10 cellular contexts compared by ENCODE assay signal in genomic region chr6:149852180-149852579, GRCh38. TPM values are rescaled to one million over a fixed set of nuclear protein-coding genes. Genes with fewer than 3 reads are reported as not detected.
A peak's percentile ranks its signal among the peaks of the same experiment; 100 is the strongest.
DNase-seq lines count a peak whose midpoint lies in the region; ATAC-seq, FAIRE-seq and TF ChIP-seq lines count a peak whose summit lies in the region.
"Had no signal": no experiment of that assay in that cellular context is flagged by ENCODE, and none has a peak within 500 bp of the region (broad histone marks: within the 10 kb centered on the region; RNA-seq: fewer than 3 reads in every experiment).

No MANE protein-coding gene starts in this region.

- H3K79me2 ChIP-seq in astrocyte (ENCODE audit: insufficient read depth, low read length) = peaks cover 23% of the 10 kb centered on the region

- FAIRE-seq in astrocyte (lab: Jason Lieb, UNC) = no peak
- FAIRE-seq: H1 had no signal

- H3K4me3 ChIP-seq in astrocyte (ENCODE audit: insufficient read depth, low read depth, low read length) = no peak overlapping the region

- peak overlapping the region; percentile 44 for H3K27ac ChIP-seq in astrocyte (ENCODE audit: low read depth, low read length)

- no peak for TF ChIP-seq CTCF in GM13976 (IDR thresholded peaks at IDR 0.05; ENCODE audit: borderline replicate concordance, control extremely low read depth, extremely low read depth, insufficient read depth, missing control alignments)
- no peak for TF ChIP-seq CTCF in astrocyte (IDR thresholded peaks at IDR 0.05; ENCODE audit: insufficient read depth, low read depth, low read length)

- H3K27me3 Mint-ChIP-seq in astrocyte (ENCODE audit: low read depth, unreplicated experiment) = no peaks in the 10 kb centered on the region
- peaks cover 17 to 32% of the 10 kb centered on the region in 2 donors for H3K27me3 Mint-ChIP-seq in natural killer cell treated with Interleukin-12 subunit alpha and Interleukin-12 subunit beta and Interleukin-15 and Interleukin-18, amount 100 ng/mL, for 72 hours

- H3K36me3 Mint-ChIP-seq in astrocyte (ENCODE audit: low read depth, unreplicated experiment) = no peaks in the 10 kb centered on the region
- H3K36me3 Mint-ChIP-seq in natural killer cell treated with Interleukin-12 subunit alpha and Interleukin-12 subunit beta and Interleukin-15 and Interleukin-18, amount 100 ng/mL, for 72 hours = no peaks in the 10 kb centered on the region
- H3K36me3 Mint-ChIP-seq: T-cell had no signal

- H3K4me1 ChIP-seq in astrocyte (ENCODE audit: insufficient read depth, low read length) = peaks cover 51% of the 10 kb centered on the region

- H4K20me1 ChIP-seq in astrocyte (ENCODE audit: insufficient read depth, low read length) = no peaks in the 10 kb centered on the region

- peaks cover 51% of the 10 kb centered on the region for H3K4me1 Mint-ChIP-seq in astrocyte (ENCODE audit: low read depth, unreplicated experiment)
- peaks cover 17% of the 10 kb centered on the region in 2 donors for H3K4me1 Mint-ChIP-seq in natural killer cell treated with Interleukin-12 subunit alpha and Interleukin-12 subunit beta and Interleukin-15 and Interleukin-18, amount 100 ng/mL, for 72 hours (ENCODE audit: low read depth in 2 of 2)

- H3K36me3 ChIP-seq in astrocyte (ENCODE audit: insufficient read depth, low read length) = no peaks in the 10 kb centered on the region

- ATAC-seq in natural killer cell treated with Interleukin-12 subunit alpha and Interleukin-12 subunit beta and Interleukin-15 and Interleukin-18, amount 100 ng/mL, for 72 hours = peak; percentile 50 to 76
- ATAC-seq in sciatic nerve = no peak
- ATAC-seq in HG03045 (IDR thresholded peaks at IDR 0.05; ENCODE audit: unreplicated experiment) = no peak

- peak overlapping the region; percentile 5 for H3K9ac ChIP-seq in astrocyte (ENCODE audit: low read length)

- DNase-seq in GM13976 (ENCODE audit: low spot score) (peak; percentile 30), HT1080 (ENCODE audit: low read depth) (peak; percentile 87), astrocyte (ENCODE audit: low read depth) (peak; percentile 76), RKO (ENCODE audit: low spot score) (no peak), GOT3 (lab: John Stamatoyannopoulos, UW) (no peak), sciatic nerve (ENCODE audit: low spot score) (no peak)
- DNase-seq in natural killer cell treated with Interleukin-12 subunit alpha and Interleukin-12 subunit beta and Interleukin-15 and Interleukin-18, amount 100 ng/mL, for 72 hours (ENCODE audit: low spot score) = no peak
- DNase-seq: T-cell had no signal

- no peaks in the 10 kb centered on the region for H3K27me3 ChIP-seq in astrocyte (ENCODE audit: insufficient read depth, low read length)

- no peak overlapping the region for H3K4me3 Mint-ChIP-seq in astrocyte (ENCODE audit: unreplicated experiment)
- peak overlapping the region; percentile 27 for H3K4me3 Mint-ChIP-seq in natural killer cell treated with Interleukin-12 subunit alpha and Interleukin-12 subunit beta and Interleukin-15 and Interleukin-18, amount 100 ng/mL, for 72 hours
- H3K4me3 Mint-ChIP-seq: T-cell had no signal

- in situ Hi-C loops in GM13976 (cut with MboI; ENCODE audit: low sequenced_read_pairs, unreplicated experiment) = no loop called here

- H2AFZ ChIP-seq in astrocyte (ENCODE audit: low read depth, low read length) = no peak overlapping the region

- H3K27ac Mint-ChIP-seq in astrocyte (ENCODE audit: unreplicated experiment) = no peak overlapping the region
- H3K27ac Mint-ChIP-seq in natural killer cell treated with Interleukin-12 subunit alpha and Interleukin-12 subunit beta and Interleukin-15 and Interleukin-18, amount 100 ng/mL, for 72 hours = no peak overlapping the region
- H3K27ac Mint-ChIP-seq: T-cell had no signal

- peak overlapping the region; percentile 56 for H3K4me2 ChIP-seq in astrocyte (ENCODE audit: low read length)

- H3K9me3 Mint-ChIP-seq in astrocyte (ENCODE audit: unreplicated experiment) = no peaks in the 10 kb centered on the region
- no peaks in the 10 kb centered on the region for H3K9me3 Mint-ChIP-seq in natural killer cell treated with Interleukin-12 subunit alpha and Interleukin-12 subunit beta and Interleukin-15 and Interleukin-18, amount 100 ng/mL, for 72 hours
- H3K9me3 Mint-ChIP-seq: T-cell had no signal

- H3K9me3 ChIP-seq in astrocyte (ENCODE audit: insufficient read depth, low read depth, low read length) = no peaks in the 10 kb centered on the region

- intact Hi-C loops in sciatic nerve (cut with DNase I) = loop anchor here (2.0 kb wide), 1 partner anchor 13 kb away; no protein-coding TSS in a partner anchor

RNA-seq across cellular contexts. Expression of gene LRP11, which starts 12.0 kb away (rescaled TPM):
- total RNA-seq in HT1080 (2014; rRNA removed; shearing (Covaris generic)) = 17.4 and 17.7 TPM in 2 replicates
- 18.4 and 20.5 TPM in 2 replicates for polyA plus RNA-seq in HT1080 (2015; cell fraction: cytosol; rRNA removed)
- 19.6 and 21.2 TPM in 2 replicates for polyA plus RNA-seq in HT1080 (2015; cell fraction: nucleus; rRNA removed)
- total RNA-seq in astrocyte (24.2 and 26.2 TPM in 2 replicates), sciatic nerve (34.0 TPM)
- 1 to 10 TPM; 1.6 to 2.9 TPM for total RNA-seq in natural killer cell treated with Interleukin-12 subunit alpha and Interleukin-12 subunit beta and Interleukin-15 and Interleukin-18, amount 100 ng/mL, for 72 hours

RNA-seq across cellular contexts. Expression of gene RAET1E, which starts 45.7 kb away (rescaled TPM):
- 11.3 and 14.6 TPM in 2 replicates for total RNA-seq in HT1080 (2014; rRNA removed; shearing (Covaris generic))
- 3.6 and 4.1 TPM in 2 replicates for polyA plus RNA-seq in HT1080 (2015; cell fraction: cytosol; rRNA removed)
- polyA plus RNA-seq in HT1080 (2015; cell fraction: nucleus; rRNA removed) = 6.4 and 8.5 TPM in 2 replicates
- total RNA-seq in astrocyte (not detected in 2 replicates), sciatic nerve (0.80 TPM)
- not detected for total RNA-seq in natural killer cell treated with Interleukin-12 subunit alpha and Interleukin-12 subunit beta and Interleukin-15 and Interleukin-18, amount 100 ng/mL, for 72 hours
- total RNA-seq: H1, T-cell had no signal
- polyA plus RNA-seq: H1 had no signal

Comparison
In these comparisons a context has a peak if more than half of its experiments do, and no peak if none do; other contexts are left out.
1. DNase-seq: peak in GM13976 (single experiment), HT1080 (single experiment) and astrocyte (single experiment); none in natural killer cell treated with Interleukin-12 subunit alpha and Interleukin-12 subunit beta and Interleukin-15 and Interleukin-18, amount 100 ng/mL, for 72 hours (single experiment), RKO (single experiment), GOT3 (single experiment) and sciatic nerve (single experiment).
2. ATAC-seq: peak in natural killer cell treated with Interleukin-12 subunit alpha and Interleukin-12 subunit beta and Interleukin-15 and Interleukin-18, amount 100 ng/mL, for 72 hours (2 of 2); none in sciatic nerve (single experiment) and HG03045 (single experiment).